Comparison of ENCODE assay signal across 2 cellular contexts in the genomic region with DNA sequence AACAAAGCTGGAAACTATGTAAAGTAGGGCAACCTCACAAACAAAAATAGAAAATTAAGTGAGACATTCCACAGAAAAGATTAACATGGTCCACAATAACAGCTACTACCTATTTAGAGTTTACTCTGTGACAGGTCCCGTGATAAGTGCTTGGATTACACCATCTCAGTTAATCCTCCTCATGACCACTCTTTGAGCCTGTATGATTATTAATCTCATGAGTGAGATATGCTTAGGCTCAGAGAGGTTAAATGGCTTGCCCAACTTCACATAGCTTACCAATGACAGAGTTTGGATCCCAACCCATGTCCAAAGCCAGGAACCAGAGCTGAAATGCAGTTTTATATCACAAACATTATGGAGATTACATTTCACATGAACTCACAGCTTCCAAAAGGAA.
TF ChIP-seq lines count a peak whose summit lies in the region.

No MANE protein-coding gene starts in this region.

TF ChIP-seq in IMR-90, 13 proteins besides CTCF, POLR2A, EP300 and RAD21:
- TF ChIP-seq SMC3 (IDR thresholded peaks at IDR 0.05; ENCODE audit: low read depth, low read length): no peak

TF ChIP-seq in K562, 482 proteins besides CTCF, POLR2A, EP300 and RAD21:
- TF ChIP-seq SOX6 (IDR thresholded peaks at IDR 0.05): no peak
- TF ChIP-seq CSDE1 (IDR thresholded peaks at IDR 0.05): no peak
- no peak for TF ChIP-seq ZNF184 (CRISPR knock-in tag; IDR thresholded peaks at IDR 0.05)
- 0 out of 2 replicates have a peak, but pooled peaks have one; percentile 13 for TF ChIP-seq MIER1 (IDR thresholded peaks at IDR 0.05; ENCODE audit: low read depth)
- TF ChIP-seq, protein P1, sequence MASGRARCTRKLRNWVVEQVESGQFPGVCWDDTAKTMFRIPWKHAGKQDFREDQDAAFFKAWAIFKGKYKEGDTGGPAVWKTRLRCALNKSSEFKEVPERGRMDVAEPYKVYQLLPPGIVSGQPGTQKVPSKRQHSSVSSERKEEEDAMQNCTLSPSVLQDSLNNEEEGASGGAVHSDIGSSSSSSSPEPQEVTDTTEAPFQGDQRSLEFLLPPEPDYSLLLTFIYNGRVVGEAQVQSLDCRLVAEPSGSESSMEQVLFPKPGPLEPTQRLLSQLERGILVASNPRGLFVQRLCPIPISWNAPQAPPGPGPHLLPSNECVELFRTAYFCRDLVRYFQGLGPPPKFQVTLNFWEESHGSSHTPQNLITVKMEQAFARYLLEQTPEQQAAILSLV (tag; IDR thresholded peaks at IDR 0.05): no peak
- TF ChIP-seq, protein P2, sequence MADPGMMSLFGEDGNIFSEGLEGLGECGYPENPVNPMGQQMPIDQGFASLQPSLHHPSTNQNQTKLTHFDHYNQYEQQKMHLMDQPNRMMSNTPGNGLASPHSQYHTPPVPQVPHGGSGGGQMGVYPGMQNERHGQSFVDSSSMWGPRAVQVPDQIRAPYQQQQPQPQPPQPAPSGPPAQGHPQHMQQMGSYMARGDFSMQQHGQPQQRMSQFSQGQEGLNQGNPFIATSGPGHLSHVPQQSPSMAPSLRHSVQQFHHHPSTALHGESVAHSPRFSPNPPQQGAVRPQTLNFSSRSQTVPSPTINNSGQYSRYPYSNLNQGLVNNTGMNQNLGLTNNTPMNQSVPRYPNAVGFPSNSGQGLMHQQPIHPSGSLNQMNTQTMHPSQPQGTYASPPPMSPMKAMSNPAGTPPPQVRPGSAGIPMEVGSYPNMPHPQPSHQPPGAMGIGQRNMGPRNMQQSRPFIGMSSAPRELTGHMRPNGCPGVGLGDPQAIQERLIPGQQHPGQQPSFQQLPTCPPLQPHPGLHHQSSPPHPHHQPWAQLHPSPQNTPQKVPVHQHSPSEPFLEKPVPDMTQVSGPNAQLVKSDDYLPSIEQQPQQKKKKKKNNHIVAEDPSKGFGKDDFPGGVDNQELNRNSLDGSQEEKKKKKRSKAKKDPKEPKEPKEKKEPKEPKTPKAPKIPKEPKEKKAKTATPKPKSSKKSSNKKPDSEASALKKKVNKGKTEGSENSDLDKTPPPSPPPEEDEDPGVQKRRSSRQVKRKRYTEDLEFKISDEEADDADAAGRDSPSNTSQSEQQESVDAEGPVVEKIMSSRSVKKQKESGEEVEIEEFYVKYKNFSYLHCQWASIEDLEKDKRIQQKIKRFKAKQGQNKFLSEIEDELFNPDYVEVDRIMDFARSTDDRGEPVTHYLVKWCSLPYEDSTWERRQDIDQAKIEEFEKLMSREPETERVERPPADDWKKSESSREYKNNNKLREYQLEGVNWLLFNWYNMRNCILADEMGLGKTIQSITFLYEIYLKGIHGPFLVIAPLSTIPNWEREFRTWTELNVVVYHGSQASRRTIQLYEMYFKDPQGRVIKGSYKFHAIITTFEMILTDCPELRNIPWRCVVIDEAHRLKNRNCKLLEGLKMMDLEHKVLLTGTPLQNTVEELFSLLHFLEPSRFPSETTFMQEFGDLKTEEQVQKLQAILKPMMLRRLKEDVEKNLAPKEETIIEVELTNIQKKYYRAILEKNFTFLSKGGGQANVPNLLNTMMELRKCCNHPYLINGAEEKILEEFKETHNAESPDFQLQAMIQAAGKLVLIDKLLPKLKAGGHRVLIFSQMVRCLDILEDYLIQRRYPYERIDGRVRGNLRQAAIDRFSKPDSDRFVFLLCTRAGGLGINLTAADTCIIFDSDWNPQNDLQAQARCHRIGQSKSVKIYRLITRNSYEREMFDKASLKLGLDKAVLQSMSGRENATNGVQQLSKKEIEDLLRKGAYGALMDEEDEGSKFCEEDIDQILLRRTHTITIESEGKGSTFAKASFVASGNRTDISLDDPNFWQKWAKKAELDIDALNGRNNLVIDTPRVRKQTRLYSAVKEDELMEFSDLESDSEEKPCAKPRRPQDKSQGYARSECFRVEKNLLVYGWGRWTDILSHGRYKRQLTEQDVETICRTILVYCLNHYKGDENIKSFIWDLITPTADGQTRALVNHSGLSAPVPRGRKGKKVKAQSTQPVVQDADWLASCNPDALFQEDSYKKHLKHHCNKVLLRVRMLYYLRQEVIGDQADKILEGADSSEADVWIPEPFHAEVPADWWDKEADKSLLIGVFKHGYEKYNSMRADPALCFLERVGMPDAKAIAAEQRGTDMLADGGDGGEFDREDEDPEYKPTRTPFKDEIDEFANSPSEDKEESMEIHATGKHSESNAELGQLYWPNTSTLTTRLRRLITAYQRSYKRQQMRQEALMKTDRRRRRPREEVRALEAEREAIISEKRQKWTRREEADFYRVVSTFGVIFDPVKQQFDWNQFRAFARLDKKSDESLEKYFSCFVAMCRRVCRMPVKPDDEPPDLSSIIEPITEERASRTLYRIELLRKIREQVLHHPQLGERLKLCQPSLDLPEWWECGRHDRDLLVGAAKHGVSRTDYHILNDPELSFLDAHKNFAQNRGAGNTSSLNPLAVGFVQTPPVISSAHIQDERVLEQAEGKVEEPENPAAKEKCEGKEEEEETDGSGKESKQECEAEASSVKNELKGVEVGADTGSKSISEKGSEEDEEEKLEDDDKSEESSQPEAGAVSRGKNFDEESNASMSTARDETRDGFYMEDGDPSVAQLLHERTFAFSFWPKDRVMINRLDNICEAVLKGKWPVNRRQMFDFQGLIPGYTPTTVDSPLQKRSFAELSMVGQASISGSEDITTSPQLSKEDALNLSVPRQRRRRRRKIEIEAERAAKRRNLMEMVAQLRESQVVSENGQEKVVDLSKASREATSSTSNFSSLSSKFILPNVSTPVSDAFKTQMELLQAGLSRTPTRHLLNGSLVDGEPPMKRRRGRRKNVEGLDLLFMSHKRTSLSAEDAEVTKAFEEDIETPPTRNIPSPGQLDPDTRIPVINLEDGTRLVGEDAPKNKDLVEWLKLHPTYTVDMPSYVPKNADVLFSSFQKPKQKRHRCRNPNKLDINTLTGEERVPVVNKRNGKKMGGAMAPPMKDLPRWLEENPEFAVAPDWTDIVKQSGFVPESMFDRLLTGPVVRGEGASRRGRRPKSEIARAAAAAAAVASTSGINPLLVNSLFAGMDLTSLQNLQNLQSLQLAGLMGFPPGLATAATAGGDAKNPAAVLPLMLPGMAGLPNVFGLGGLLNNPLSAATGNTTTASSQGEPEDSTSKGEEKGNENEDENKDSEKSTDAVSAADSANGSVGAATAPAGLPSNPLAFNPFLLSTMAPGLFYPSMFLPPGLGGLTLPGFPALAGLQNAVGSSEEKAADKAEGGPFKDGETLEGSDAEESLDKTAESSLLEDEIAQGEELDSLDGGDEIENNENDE (IDR thresholded peaks at IDR 0.05; ENCODE audit: low read depth, low read length): no peak
- TF ChIP-seq GABPA (tag; conservative IDR thresholded peaks at IDR 0.05; ENCODE audit: low read depth): no peak
